ENCODE assay signal across 16 cellular contexts in genomic region chr19:40005670-40006272, GRCh38.
"Had no signal": no experiment of that assay in that cellular context is flagged by ENCODE, and none has a peak within 500 bp of the region (broad histone marks: within the 10 kb centered on the region; RNA-seq: fewer than 3 reads in every experiment).

No MANE protein-coding gene starts in this region.

- H3K27ac ChIP-seq: right lobe of liver, transverse colon, WERI-Rb-1 had no signal

- H3K4me1 ChIP-seq: transverse colon had no signal

- DNase-seq: activated CD4-positive, alpha-beta T cell treated with anti-CD3 and anti-CD28 coated beads for 36 hours; activated CD8-positive, alpha-beta memory T cell treated with anti-CD3 and anti-CD28 coated beads, Interleukin-2, amount 50 U/mL, for 4 hours; activated CD8-positive, alpha-beta T cell treated with anti-CD3 and anti-CD28 coated beads for 36 hours; activated naive CD4-positive, alpha-beta T cell; activated naive CD8-positive, alpha-beta T cell treated with anti-CD3 and anti-CD28 coated beads, Interleukin-2, amount 50 U/mL, for 24 hours; effector memory CD8-positive, alpha-beta T cell; immature natural killer cell; left cardiac atrium; mucosa of descending colon; nucleus accumbens; right lobe of liver; stimulated activated CD4-positive, alpha-beta T cell treated with anti-CD3 and anti-CD28 coated beads, Interleukin-2, amount 100 ng/mL, for 24 hours; stimulated activated naive B cell treated with anti-CD40 and anti-IgM and Interleukin-4, amounts not matched to agents 10 μg/mL and 1 μg/mL and 100 μg/mL, for 72 hours; transverse colon; WERI-Rb-1 had no signal

- H3K4me3 ChIP-seq: mucosa of descending colon, right lobe of liver, transverse colon had no signal

- H3K27me3 ChIP-seq: right lobe of liver, transverse colon had no signal

- ATAC-seq: activated CD4-positive, alpha-beta T cell treated with anti-CD3 and anti-CD28 coated beads for 36 hours; activated CD8-positive, alpha-beta T cell treated with anti-CD3 and anti-CD28 coated beads for 36 hours; activated naive CD8-positive, alpha-beta T cell treated with anti-CD3 and anti-CD28 coated beads, Interleukin-2, amount 50 U/mL, for 24 hours; effector memory CD8-positive, alpha-beta T cell; mucosa of descending colon; natural killer cell treated with Interleukin-12 subunit alpha and Interleukin-12 subunit beta and Interleukin-15 and Interleukin-18, amount 100 ng/mL, for 72 hours; stimulated activated naive B cell treated with anti-CD40 and anti-IgM and Interleukin-4, amounts not matched to agents 10 μg/mL and 1 μg/mL and 100 μg/mL, for 72 hours had no signal
